ENCODE assay signal across 1 cellular context in genomic region chr7:19146699-19147098, GRCh38.
A peak's percentile ranks its signal among the peaks of the same experiment; 100 is the strongest.
TF ChIP-seq lines count a peak whose summit lies in the region.

No MANE protein-coding gene starts in this region.

TF ChIP-seq in K562, 482 proteins besides CTCF, POLR2A, EP300 and RAD21 (continued from another document):
- TF ChIP-seq REST (CRISPR knock-in tag; IDR thresholded peaks at IDR 0.05; ENCODE audit: low read depth), result peak; percentile 68; the same call in 1 of the 2 replicates
- no peak for TF ChIP-seq NUFIP1 (IDR thresholded peaks at IDR 0.05; ENCODE audit: partially characterized antibody)
- no peak for TF ChIP-seq SIX5 (IDR thresholded peaks at IDR 0.05; ENCODE audit: borderline replicate concordance in 1 of 2, insufficient read depth in 1 of 2, low read depth in 1 of 2, low read length in 2 of 2)
- TF ChIP-seq SP2 (IDR thresholded peaks at IDR 0.05; ENCODE audit: extremely low read depth, low read depth, low read length, poor library complexity, severe bottlenecking), result no peak
- TF ChIP-seq FIP1L1 (IDR thresholded peaks at IDR 0.05; ENCODE audit: low read depth, low read length, poor library complexity, severe bottlenecking), result no peak
- no peak for TF ChIP-seq TSC22D4 (tag; IDR thresholded peaks at IDR 0.05)
TF ChIP-seq in K562: peak in this region for 1.
